ENCODE assay signal across 16 cellular contexts in the genomic region with DNA sequence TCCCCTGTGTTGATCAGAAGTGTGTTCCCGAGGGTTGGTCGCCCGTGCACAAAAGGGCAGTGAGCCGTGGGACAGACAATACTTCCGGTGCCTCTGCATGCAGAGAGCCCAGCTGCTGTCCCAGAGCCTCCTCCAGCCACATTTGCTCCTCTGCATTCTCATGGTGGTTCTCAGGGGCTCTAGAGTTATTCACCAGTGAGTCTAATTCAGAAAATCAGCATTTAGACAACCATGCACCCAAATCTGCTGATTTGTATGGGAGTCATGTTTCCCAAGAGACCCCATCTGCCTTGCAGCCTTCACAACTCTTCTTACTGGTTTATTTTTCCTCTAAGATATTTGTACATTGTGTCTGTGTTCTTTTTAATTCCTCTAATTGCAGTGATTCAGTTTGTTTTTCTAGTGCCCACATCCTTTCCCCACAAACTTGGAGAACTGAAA.
DNase-seq lines count a peak whose midpoint lies in the region; ATAC-seq and TF ChIP-seq lines count a peak whose summit lies in the region.
"Had no signal": no experiment of that assay in that cellular context is flagged by ENCODE, and none has a peak within 500 bp of the region (broad histone marks: within the 10 kb centered on the region; RNA-seq: fewer than 3 reads in every experiment).

No MANE protein-coding gene starts in this region.

- H3K4me2 ChIP-seq in BLaER1 = peak overlapping the region; percentile 69

- no peak for TF ChIP-seq CTCF in choroid plexus epithelial cell (conservative IDR thresholded peaks at IDR 0.05; ENCODE audit: low read depth, low read length)
- no peak for TF ChIP-seq CTCF in neural crest cell (conservative IDR thresholded peaks at IDR 0.05)

- no peaks in the 10 kb centered on the region for H3K27me3 Mint-ChIP-seq in neural crest cell (ENCODE audit: low read depth)
- peaks cover 2 to 3% of the 10 kb centered on the region in 2 donors for H3K27me3 Mint-ChIP-seq in CD4-positive, alpha-beta memory T cell
- H3K27me3 Mint-ChIP-seq in activated T-cell treated with anti-CD3 and anti-CD28 coated beads, Interleukin-2, amount 50 U/mL, for 4 hours (ENCODE audit: low read depth) = peaks cover 3% of the 10 kb centered on the region

- H3K36me3 ChIP-seq in BLaER1 = no peaks in the 10 kb centered on the region
- no peaks in the 10 kb centered on the region for H3K36me3 ChIP-seq in CD4-positive, alpha-beta memory T cell (ENCODE audit: insufficient read depth, low read length)

- CTCF ChIA-PET in CD4-positive, alpha-beta memory T cell (lab: Charles Lee; ENCODE audit: partially characterized antibody) = no interaction called here

- H3K4me1 Mint-ChIP-seq in neural crest cell = peaks cover 26% of the 10 kb centered on the region
- peaks cover 0 to 3% (median 1%) of the 10 kb centered on the region in 4 donors for H3K4me1 Mint-ChIP-seq in CD4-positive, alpha-beta memory T cell
- H3K4me1 Mint-ChIP-seq in activated T-cell treated with anti-CD3 and anti-CD28 coated beads, Interleukin-2, amount 50 U/mL, for 4 hours (ENCODE audit: low read depth) = no peaks in the 10 kb centered on the region
- H3K4me1 Mint-ChIP-seq: endodermal cell had no signal

- no peaks in the 10 kb centered on the region for H4K20me1 ChIP-seq in BLaER1

- peak overlapping the region; percentile 55; the same call in 1 of the 2 replicates for H3K27ac ChIP-seq in BLaER1
- no peak overlapping the region for H3K27ac ChIP-seq in CD4-positive, alpha-beta memory T cell (ENCODE audit: low read depth, low read length)
- H3K27ac ChIP-seq: VCaP had no signal

- POLR2A ChIA-PET in CD4-positive, alpha-beta memory T cell (lab: Charles Lee; ENCODE audit: partially characterized antibody) = no interaction called here

- peak overlapping the region; percentile 83 for H3K27ac Mint-ChIP-seq in neural crest cell (ENCODE audit: unreplicated experiment)
- no peak overlapping the region for H3K27ac Mint-ChIP-seq in CD4-positive, alpha-beta memory T cell
- H3K27ac Mint-ChIP-seq: activated CD4-positive, alpha-beta memory T cell treated with anti-CD3 and anti-CD28 coated beads for 36 hours; activated naive CD8-positive, alpha-beta T cell treated with anti-CD3 and anti-CD28 coated beads, Interleukin-2, amount 50 U/mL, for 24 hours; activated T-cell treated with anti-CD3 and anti-CD28 coated beads, Interleukin-2, amount 50 U/mL, for 72 hours; endodermal cell had no signal

- H3K9ac ChIP-seq in BLaER1 = peak overlapping the region; percentile 22; the same call in 1 of the 2 replicates

- peaks cover 16% of the 10 kb centered on the region for H3K9me3 Mint-ChIP-seq in neural crest cell
- H3K9me3 Mint-ChIP-seq in CD4-positive, alpha-beta memory T cell = peaks cover 0 to 14% (median 12%) of the 10 kb centered on the region in 8 donors
- H3K9me3 Mint-ChIP-seq in activated T-cell treated with anti-CD3 and anti-CD28 coated beads, Interleukin-2, amount 50 U/mL, for 4 hours = peaks cover 8% of the 10 kb centered on the region

- ATAC-seq in GM18870 (IDR thresholded peaks at IDR 0.05; ENCODE audit: unreplicated experiment) (no peak), HG03378 (IDR thresholded peaks at IDR 0.05; ENCODE audit: unreplicated experiment) (no peak)
- ATAC-seq in activated T-cell treated with anti-CD3 and anti-CD28 coated beads, Interleukin-2, amount 50 U/mL, for 4 hours = no peak
- ATAC-seq: activated naive CD8-positive, alpha-beta T cell treated with anti-CD3 and anti-CD28 coated beads, Interleukin-2, amount 50 U/mL, for 24 hours; activated T-cell treated with anti-CD3 and anti-CD28 coated beads, Interleukin-2, amount 50 U/mL, for 72 hours; Panc1 had no signal

- DNase-seq in M059J (ENCODE audit: low read depth) = peak; percentile 20
- DNase-seq in choroid plexus epithelial cell (ENCODE audit: low read depth) = peak; percentile 16
- DNase-seq in neural crest cell (ENCODE audit: low read depth, low spot score) = no peak
- no peak for DNase-seq in CD4-positive, alpha-beta memory T cell
- no peak for DNase-seq in activated T-cell treated with anti-CD3 and anti-CD28 coated beads, Interleukin-2, amount 50 U/mL, for 4 hours
- DNase-seq: activated CD4-positive, alpha-beta memory T cell treated with anti-CD3 and anti-CD28 coated beads for 36 hours; activated naive CD8-positive, alpha-beta T cell treated with anti-CD3 and anti-CD28 coated beads, Interleukin-2, amount 50 U/mL, for 24 hours; activated T-cell treated with anti-CD3 and anti-CD28 coated beads, Interleukin-2, amount 50 U/mL, for 72 hours; endodermal cell; NCI-H2081 treated with DMSO at 0.1 percent for 48 hours; NCI-H526 had no signal

- intact Hi-C loops in CD4-positive, alpha-beta memory T cell (cut with micrococcal nuclease) = no loop called here

- H3K36me3 Mint-ChIP-seq in neural crest cell (ENCODE audit: low read depth) = peaks cover 10% of the 10 kb centered on the region
- no peaks in the 10 kb centered on the region for H3K36me3 Mint-ChIP-seq in CD4-positive, alpha-beta memory T cell
- no peaks in the 10 kb centered on the region for H3K36me3 Mint-ChIP-seq in activated T-cell treated with anti-CD3 and anti-CD28 coated beads, Interleukin-2, amount 50 U/mL, for 4 hours (ENCODE audit: insufficient read depth)
- H3K36me3 Mint-ChIP-seq: activated CD4-positive, alpha-beta memory T cell treated with anti-CD3 and anti-CD28 coated beads for 36 hours had no signal

- H3K27me3 ChIP-seq in BLaER1 = no peaks in the 10 kb centered on the region
- H3K27me3 ChIP-seq in CD4-positive, alpha-beta memory T cell (ENCODE audit: insufficient read depth, low read length) = no peaks in the 10 kb centered on the region

- H3K9me3 ChIP-seq in BLaER1 = peaks cover 12% of the 10 kb centered on the region
- H3K9me3 ChIP-seq in CD4-positive, alpha-beta memory T cell (ENCODE audit: control insufficient read depth in 1 of 2, low read length in 2 of 2) = no peaks in the 10 kb centered on the region

- H3K4me3 Mint-ChIP-seq in neural crest cell = peak overlapping the region; percentile 13
- no peak overlapping the region for H3K4me3 Mint-ChIP-seq in CD4-positive, alpha-beta memory T cell
- H3K4me3 Mint-ChIP-seq in activated T-cell treated with anti-CD3 and anti-CD28 coated beads, Interleukin-2, amount 50 U/mL, for 4 hours = no peak overlapping the region
- H3K4me3 Mint-ChIP-seq: activated CD4-positive, alpha-beta memory T cell treated with anti-CD3 and anti-CD28 coated beads for 36 hours; activated naive CD8-positive, alpha-beta T cell treated with anti-CD3 and anti-CD28 coated beads, Interleukin-2, amount 50 U/mL, for 24 hours; activated T-cell treated with anti-CD3 and anti-CD28 coated beads, Interleukin-2, amount 50 U/mL, for 72 hours; endodermal cell had no signal

- H3K4me3 ChIP-seq in BLaER1 = no peak overlapping the region
- peak overlapping the region; percentile 24 for H3K4me3 ChIP-seq in choroid plexus epithelial cell (ENCODE audit: low read depth, low read length)
- no peak overlapping the region for H3K4me3 ChIP-seq in CD4-positive, alpha-beta memory T cell (ENCODE audit: low read length in 2 of 2)

- peaks cover 25% of the 10 kb centered on the region for H3K4me1 ChIP-seq in BLaER1
- H3K4me1 ChIP-seq in CD4-positive, alpha-beta memory T cell (ENCODE audit: insufficient read depth, low read length) = no peaks in the 10 kb centered on the region

Comparison
In these comparisons a context has a peak if more than half of its experiments do, and no peak if none do; other contexts are left out.
1. DNase-seq: peak in M059J (single experiment) and choroid plexus epithelial cell (single experiment); none in neural crest cell (single experiment), CD4-positive, alpha-beta memory T cell (0 of 5) and activated T-cell treated with anti-CD3 and anti-CD28 coated beads, Interleukin-2, amount 50 U/mL, for 4 hours (single experiment).